In genomic region chr1:67682659-67683197, GRCh38 we compare ENCODE assay signal across 1 cellular context.
TF ChIP-seq lines count a peak whose summit lies in the region.

No MANE protein-coding gene starts in this region.

TF ChIP-seq in K562, 482 proteins besides CTCF, POLR2A, EP300 and RAD21 (continued from another document and continues in another):
- TF ChIP-seq ZNF407 (IDR thresholded peaks at IDR 0.05; ENCODE audit: low read depth) (no peak), MITF (IDR thresholded peaks at IDR 0.05) (0 out of 2 replicates have a peak, but pooled peaks have one; percentile 5), PHB2 (IDR thresholded peaks at IDR 0.05; ENCODE audit: low read depth) (no peak), ZNF76 (CRISPR knock-in tag; IDR thresholded peaks at IDR 0.05; ENCODE audit: borderline replicate concordance) (no peak), HDAC3 (IDR thresholded peaks at IDR 0.05; ENCODE audit: borderline replicate concordance, partially characterized antibody) (no peak), MAFK (IDR thresholded peaks at IDR 0.05; ENCODE audit: low read length) (peak; percentile 62; the same call in 1 of the 2 replicates), HLTF (IDR thresholded peaks at IDR 0.05) (no peak), THRAP3 (IDR thresholded peaks at IDR 0.05; ENCODE audit: borderline replicate concordance) (no peak), SMARCC2 (IDR thresholded peaks at IDR 0.05; ENCODE audit: low read depth) (peak; percentile 64; the same call in 1 of the 2 replicates), ZNF197 (CRISPR knock-in tag; IDR thresholded peaks at IDR 0.05; ENCODE audit: low read depth) (peak; percentile 42; the same call in 1 of the 2 replicates), NFRKB (IDR thresholded peaks at IDR 0.05; ENCODE audit: low read depth) (no peak), TRIM28 (IDR thresholded peaks at IDR 0.05) (no peak), ELF4 (CRISPR knock-in tag; IDR thresholded peaks at IDR 0.05) (no peak), FOXJ3 (CRISPR knock-in tag; IDR thresholded peaks at IDR 0.05) (no peak), ZNF551 (CRISPR knock-in tag; IDR thresholded peaks at IDR 0.05) (no peak), CBFA2T3 (IDR thresholded peaks at IDR 0.05) (peak; percentile 41; the same call in 1 of the 2 replicates), HIVEP1 (CRISPR knock-in tag; IDR thresholded peaks at IDR 0.05) (no peak), ZNF740 (CRISPR knock-in tag; IDR thresholded peaks at IDR 0.05) (no peak), ZNF740 (tag; IDR thresholded peaks at IDR 0.05) (no peak), CBX2 (IDR thresholded peaks at IDR 0.05; ENCODE audit: insufficient read depth, low read length, poor library complexity, severe bottlenecking) (no peak), ETS2 (tag; IDR thresholded peaks at IDR 0.05; ENCODE audit: borderline replicate concordance, poor library complexity, severe bottlenecking) (no peak), ZNF212 (CRISPR knock-in tag; IDR thresholded peaks at IDR 0.05) (no peak), TEAD4 (IDR thresholded peaks at IDR 0.05; ENCODE audit: low read length) (peak; percentile 67; the same call in 1 of the 2 replicates), TEAD4 (CRISPR knock-in tag; IDR thresholded peaks at IDR 0.05; ENCODE audit: borderline replicate concordance) (no peak), NR2C2 (CRISPR knock-in tag; IDR thresholded peaks at IDR 0.05) (no peak), NR2C2 (tag; IDR thresholded peaks at IDR 0.05) (peak; percentile 60; the same call in 1 of the 2 replicates), COPS2 (conservative IDR thresholded peaks at IDR 0.05) (no peak), L3MBTL2 (IDR thresholded peaks at IDR 0.05) (0 out of 2 replicates have a peak, but pooled peaks have one; percentile 28), FOXO4 (CRISPR knock-in tag; IDR thresholded peaks at IDR 0.05) (no peak), TGIF2 (CRISPR knock-in tag; IDR thresholded peaks at IDR 0.05) (no peak), PHF20 (IDR thresholded peaks at IDR 0.05; ENCODE audit: partially characterized antibody) (no peak), MEF2D (tag; conservative IDR thresholded peaks at IDR 0.05; ENCODE audit: low read depth) (peak; percentile 33), ILF3 (IDR thresholded peaks at IDR 0.05; ENCODE audit: borderline replicate concordance) (no peak), XRCC4 (IDR thresholded peaks at IDR 0.05; ENCODE audit: extremely low read depth, insufficient read depth, insufficient read length) (no peak), PCBP2 (IDR thresholded peaks at IDR 0.05; ENCODE audit: low read depth, low read length, poor library complexity, severe bottlenecking) (no peak), DEAF1 (CRISPR knock-in tag; IDR thresholded peaks at IDR 0.05) (peak; percentile 11; the same call in 1 of the 2 replicates), PHTF2 (CRISPR knock-in tag; IDR thresholded peaks at IDR 0.05) (no peak), THRB (CRISPR knock-in tag; conservative IDR thresholded peaks at IDR 0.05) (no peak), NR4A1 (CRISPR knock-in tag; IDR thresholded peaks at IDR 0.05) (no peak), NR4A1 (tag; IDR thresholded peaks at IDR 0.05) (no peak), NFE2 (IDR thresholded peaks at IDR 0.05; ENCODE audit: low read depth) (peak; percentile 76), MTF1 (CRISPR knock-in tag; IDR thresholded peaks at IDR 0.05; ENCODE audit: borderline replicate concordance) (no peak), ZNF124 (CRISPR knock-in tag; IDR thresholded peaks at IDR 0.05) (no peak), ZNF717 (CRISPR knock-in tag; IDR thresholded peaks at IDR 0.05) (no peak), E2F4 (CRISPR knock-in tag; IDR thresholded peaks at IDR 0.05; ENCODE audit: low read depth) (no peak), IRF2 (CRISPR knock-in tag; IDR thresholded peaks at IDR 0.05) (no peak), E2F3 (CRISPR knock-in tag; IDR thresholded peaks at IDR 0.05) (no peak), THAP7 (CRISPR knock-in tag; IDR thresholded peaks at IDR 0.05) (no peak), HDAC2 (IDR thresholded peaks at IDR 0.05) (0 out of 2 replicates have a peak, but pooled peaks have one; percentile 43), KDM5B (IDR thresholded peaks at IDR 0.05; ENCODE audit: insufficient replicate concordance, low read depth, low read length) (no peak), TCFL5 (CRISPR knock-in tag; conservative IDR thresholded peaks at IDR 0.05) (no peak), CHCHD3 (CRISPR knock-in tag; IDR thresholded peaks at IDR 0.05) (no peak), CXXC5 (CRISPR knock-in tag; IDR thresholded peaks at IDR 0.05) (peak; percentile 17; the same call in 1 of the 2 replicates), ZNF766 (CRISPR knock-in tag; conservative IDR thresholded peaks at IDR 0.05) (peak; percentile 55; the same call in 1 of the 2 replicates), ZBTB17 (CRISPR knock-in tag; IDR thresholded peaks at IDR 0.05) (no peak), ARID2 (IDR thresholded peaks at IDR 0.05) (no peak), ZNF436 (CRISPR knock-in tag; IDR thresholded peaks at IDR 0.05) (no peak), KAT2B (IDR thresholded peaks at IDR 0.05; ENCODE audit: low read depth, low read length) (no peak), ZBTB7A (IDR thresholded peaks at IDR 0.05; ENCODE audit: borderline replicate concordance, control insufficient read depth, low read depth, low read length) (no peak), TFAM (CRISPR knock-in tag; conservative IDR thresholded peaks at IDR 0.05) (no peak), RBM25 (IDR thresholded peaks at IDR 0.05; ENCODE audit: low read depth, low read length, severe bottlenecking) (no peak), ZNF583 (CRISPR knock-in tag; IDR thresholded peaks at IDR 0.05) (no peak)
